In the genomic region with DNA sequence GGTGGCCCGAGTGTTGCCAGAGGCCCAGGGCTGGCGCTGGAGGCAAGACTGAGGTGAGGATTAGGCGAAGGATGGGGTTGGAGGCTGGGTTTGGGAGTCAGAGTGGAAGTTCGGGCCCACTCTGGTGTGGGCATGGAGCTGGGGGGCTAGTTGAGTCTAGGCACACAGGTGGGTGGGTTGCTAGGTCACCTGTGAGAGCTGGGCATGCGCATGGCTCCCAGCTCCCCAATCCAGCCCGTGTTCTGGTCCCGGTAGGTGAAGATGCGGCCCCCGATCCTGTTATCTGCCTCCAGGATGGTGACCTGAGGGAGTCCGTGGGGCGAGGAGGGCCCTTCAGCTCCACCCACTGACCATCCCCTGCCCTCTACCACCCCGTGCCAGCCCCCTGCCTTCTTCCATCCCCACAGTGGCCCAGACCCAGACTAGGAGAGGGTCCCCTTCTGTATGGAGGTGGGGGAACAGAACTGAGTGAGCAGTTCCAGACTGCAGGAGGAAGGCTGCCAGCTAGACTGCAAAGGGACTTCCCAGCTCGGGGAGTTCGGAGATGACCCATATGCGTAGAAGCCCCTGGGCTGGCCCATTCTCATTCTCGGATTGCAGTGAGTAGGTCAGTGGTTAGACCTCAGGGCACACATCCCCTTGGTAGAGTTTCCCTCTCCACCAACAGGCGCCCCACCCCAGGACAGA, we compare ENCODE assay signal across 1 cellular context.
TF ChIP-seq lines count a peak whose summit lies in the region.

No MANE protein-coding gene starts in this region.

TF ChIP-seq in K562, 482 proteins besides CTCF, POLR2A, EP300 and RAD21:
- no peak for TF ChIP-seq JUN (IDR thresholded peaks at IDR 0.05; ENCODE audit: borderline replicate concordance, low read depth, low read length)
- TF ChIP-seq JUN (CRISPR knock-in tag; IDR thresholded peaks at IDR 0.05; ENCODE audit: borderline replicate concordance), result no peak
- TF ChIP-seq ELF2 (CRISPR knock-in tag; IDR thresholded peaks at IDR 0.05), result no peak
- TF ChIP-seq RAD51 (IDR thresholded peaks at IDR 0.05; ENCODE audit: borderline replicate concordance, low read depth), result no peak
- TF ChIP-seq, protein P1, sequence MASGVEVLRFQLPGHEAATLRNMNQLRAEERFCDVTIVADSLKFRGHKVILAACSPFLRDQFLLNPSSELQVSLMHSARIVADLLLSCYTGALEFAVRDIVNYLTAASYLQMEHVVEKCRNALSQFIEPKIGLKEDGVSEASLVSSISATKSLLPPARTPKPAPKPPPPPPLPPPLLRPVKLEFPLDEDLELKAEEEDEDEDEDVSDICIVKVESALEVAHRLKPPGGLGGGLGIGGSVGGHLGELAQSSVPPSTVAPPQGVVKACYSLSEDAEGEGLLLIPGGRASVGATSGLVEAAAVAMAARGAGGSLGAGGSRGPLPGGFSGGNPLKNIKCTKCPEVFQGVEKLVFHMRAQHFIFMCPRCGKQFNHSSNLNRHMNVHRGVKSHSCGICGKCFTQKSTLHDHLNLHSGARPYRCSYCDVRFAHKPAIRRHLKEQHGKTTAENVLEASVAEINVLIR (CRISPR knock-in tag; IDR thresholded peaks at IDR 0.05), result no peak
- no peak for TF ChIP-seq ETV1 (tag; conservative IDR thresholded peaks at IDR 0.05; ENCODE audit: low read depth)
- peak; percentile 57 to 62; a peak in 3 of 4 replicates for TF ChIP-seq NRF1 (conservative IDR thresholded peaks at IDR 0.05 in 1 of 2, IDR thresholded peaks at IDR 0.05 in 1 of 2)
- no peak for TF ChIP-seq NR2F6 (CRISPR knock-in tag; IDR thresholded peaks at IDR 0.05)
